ENCODE assay signal across 15 cellular contexts in genomic region chr13:79196366-79196765, GRCh38.
"Had no signal": no experiment of that assay in that cellular context is flagged by ENCODE, and none has a peak within 500 bp of the region (broad histone marks: within the 10 kb centered on the region; RNA-seq: fewer than 3 reads in every experiment).

No MANE protein-coding gene starts in this region.

- H3K9me3 Mint-ChIP-seq: activated B cell treated with CpG ODN at 0.5 μM for 24 hours, neural progenitor cell had no signal

- H3K4me3 Mint-ChIP-seq: neural progenitor cell had no signal

- H3K9ac ChIP-seq: neural progenitor cell had no signal

- H3K4me1 Mint-ChIP-seq: neural progenitor cell had no signal

- H3K4me2 ChIP-seq: hepatocyte, neural progenitor cell, smooth muscle cell had no signal

- DNase-seq: activated B cell treated with CpG ODN at 0.5 μM for 24 hours; activated CD8-positive, alpha-beta memory T cell treated with anti-CD3 and anti-CD28 coated beads for 24 hours; body of pancreas; cortex of kidney; effector CD4-positive, alpha-beta T cell; esophagus squamous epithelium; mammary epithelial cell; right lobe of liver; stimulated activated naive CD4-positive, alpha-beta T cell treated with Interleukin-2 at 50 U/mL for 16 hours; upper lobe of left lung had no signal

- H3K4me3 ChIP-seq: body of pancreas, esophagus squamous epithelium, hepatocyte, neural progenitor cell, right lobe of liver, smooth muscle cell, upper lobe of left lung had no signal

- H3K27ac ChIP-seq: body of pancreas, esophagus squamous epithelium, hepatocyte, neural progenitor cell, right lobe of liver, RWPE1, upper lobe of left lung had no signal

- H3K27me3 ChIP-seq: body of pancreas, esophagus squamous epithelium, hepatocyte, neural progenitor cell, right lobe of liver, upper lobe of left lung had no signal

- H3K36me3 ChIP-seq: esophagus squamous epithelium, neural progenitor cell, right lobe of liver, upper lobe of left lung had no signal

- H2AFZ ChIP-seq: hepatocyte, neural progenitor cell had no signal

- H3K79me2 ChIP-seq: hepatocyte had no signal

- H3K36me3 Mint-ChIP-seq: neural progenitor cell had no signal

- H3K27me3 Mint-ChIP-seq: activated B cell treated with CpG ODN at 0.5 μM for 24 hours had no signal

- ATAC-seq: body of pancreas, left lobe of liver, right lobe of liver had no signal

- H3K27ac Mint-ChIP-seq: neural progenitor cell had no signal

- H3K4me1 ChIP-seq: body of pancreas, esophagus squamous epithelium, right lobe of liver had no signal
